Comparison of ENCODE assay signal across 1 cellular context in the genomic region with DNA sequence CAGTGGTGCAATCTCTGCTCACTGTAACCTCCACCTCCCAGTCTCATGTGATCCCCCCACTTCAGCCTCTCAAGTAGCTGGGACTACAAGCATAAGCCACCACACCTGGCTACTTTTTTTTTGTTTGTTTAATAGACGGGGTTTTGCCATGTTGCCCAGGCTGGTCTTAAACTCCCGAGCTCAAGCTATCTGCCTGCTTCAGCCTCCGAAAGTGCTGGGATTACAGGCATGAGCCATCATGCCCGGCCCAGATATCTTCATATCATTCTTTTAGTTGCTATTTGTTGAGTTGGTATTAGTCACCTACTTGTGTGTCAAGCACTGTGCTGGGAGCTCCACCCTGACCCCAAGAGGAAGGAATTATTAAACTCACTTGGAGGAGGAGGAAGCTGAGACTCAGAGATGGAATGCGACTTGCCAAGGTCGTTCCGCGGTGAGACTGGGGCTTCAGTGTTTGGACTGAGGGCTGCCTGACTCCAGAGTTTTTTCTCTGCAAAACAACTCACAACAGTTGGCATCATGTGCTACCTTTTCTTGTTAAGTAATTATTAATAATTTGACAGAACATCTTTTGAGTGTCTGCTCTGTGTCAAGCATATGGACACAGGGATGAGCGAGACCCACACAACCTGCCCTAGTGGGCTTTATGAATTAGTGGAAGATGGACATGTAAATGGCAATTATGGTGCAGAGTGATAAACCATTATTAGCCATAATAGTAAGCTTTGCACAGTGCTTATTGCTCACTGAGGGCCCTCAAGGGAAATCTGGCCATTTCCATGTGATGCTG.
TF ChIP-seq lines count a peak whose summit lies in the region.

No MANE protein-coding gene starts in this region.

TF ChIP-seq in GM12878, 131 proteins besides CTCF, POLR2A, EP300 and RAD21 (continued from another document):
- TF ChIP-seq PBX3 (IDR thresholded peaks at IDR 0.05; ENCODE audit: insufficient replicate concordance, low read depth, low read length): peak; percentile 14
- no peak for TF ChIP-seq POU2F2 (IDR thresholded peaks at IDR 0.05; ENCODE audit: borderline replicate concordance, low read depth, low read length)
- no peak for TF ChIP-seq ZZZ3 (IDR thresholded peaks at IDR 0.05; ENCODE audit: control insufficient read depth, insufficient read length, low read depth)
- no peak for TF ChIP-seq SP1 (IDR thresholded peaks at IDR 0.05; ENCODE audit: low read depth, low read length)
